32 cellular contexts compared by ENCODE assay signal in genomic region chr3:178258121-178258520, GRCh38.
"Had no signal": no experiment of that assay in that cellular context is flagged by ENCODE, and none has a peak within 500 bp of the region (broad histone marks: within the 10 kb centered on the region; RNA-seq: fewer than 3 reads in every experiment).

No MANE protein-coding gene starts in this region.

- H3K27me3 ChIP-seq: adrenal gland, ascending aorta, body of pancreas, brain microvascular endothelial cell, breast epithelium, cardiac muscle cell, colonic mucosa had no signal

- H3K27ac ChIP-seq: adrenal gland, ascending aorta, body of pancreas, brain microvascular endothelial cell, breast epithelium, cardiac muscle cell, colonic mucosa had no signal

- ATAC-seq: activated naive CD4-positive, alpha-beta T cell treated with anti-CD3 and anti-CD28 coated beads, Interleukin-2, amount 50 U/mL, for 72 hours; activated naive CD8-positive, alpha-beta T cell treated with anti-CD3 and anti-CD28 coated beads, Interleukin-2, amount 50 U/mL, for 24 hours; activated T-cell treated with anti-CD3 and anti-CD28 coated beads, Interleukin-2, amount 50 U/mL, for 72 hours; activated T-helper 17 cell treated with anti-CD3 and anti-CD28 coated beads, Interleukin-2, amount 50 U/mL, for 72 hours; body of pancreas had no signal

- H3K9me3 ChIP-seq: adrenal gland, ascending aorta, body of pancreas, breast epithelium, colonic mucosa had no signal

- DNase-seq: activated effector memory CD4-positive, alpha-beta T cell treated with anti-CD3 and anti-CD28 coated beads, Interleukin-2, amount 50 U/mL, for 16 hours; activated effector memory CD4-positive, alpha-beta T cell treated with Interleukin-2 at 50 U/mL for 16 hours; activated gamma-delta T cell; activated gamma-delta T cell treated with Interleukin-2 at 50 U/mL for 16 hours; activated naive CD4-positive, alpha-beta T cell; activated naive CD4-positive, alpha-beta T cell treated with anti-CD3 and anti-CD28 coated beads for 36 hours; activated naive CD4-positive, alpha-beta T cell treated with anti-CD3 and anti-CD28 coated beads, Interleukin-2, amount 10 ng/mL, durations not matched to agents 7 days and 5 days; activated naive CD4-positive, alpha-beta T cell treated with anti-CD3 and anti-CD28 coated beads, Interleukin-2, amount 50 U/mL, for 16 hours; activated naive CD4-positive, alpha-beta T cell treated with Interleukin-2 at 50 U/mL for 16 hours; activated naive CD8-positive, alpha-beta T cell treated with anti-CD3 and anti-CD28 coated beads for 36 hours; activated naive CD8-positive, alpha-beta T cell treated with anti-CD3 and anti-CD28 coated beads, Interleukin-2, amount 10 ng/mL, durations not matched to agents 7 days and 5 days; activated naive CD8-positive, alpha-beta T cell treated with anti-CD3 and anti-CD28 coated beads, Interleukin-2, amount 50 U/mL, for 24 hours; activated T-cell treated with anti-CD3 and anti-CD28 coated beads, Interleukin-2, amount 50 U/mL, for 48 hours; activated T-cell treated with anti-CD3 and anti-CD28 coated beads, Interleukin-2, amount 50 U/mL, for 72 hours; adrenal gland; amniotic stem cell; amygdala; anterior cingulate cortex; aorta; body of pancreas; brain microvascular endothelial cell; central memory CD4-positive, alpha-beta T cell; cerebellar nuclear complex; colonic mucosa had no signal

- H3K4me3 ChIP-seq: adrenal gland, ascending aorta, body of pancreas, breast epithelium, cardiac muscle cell, colonic mucosa had no signal

- FAIRE-seq: astrocyte, bronchial epithelial cell, colon had no signal

- H3K36me3 ChIP-seq: adrenal gland, ascending aorta, brain microvascular endothelial cell, breast epithelium, cardiac muscle cell, colonic mucosa had no signal

- H3K4me1 ChIP-seq: ascending aorta, breast epithelium, colonic mucosa had no signal
